In genomic region chr11:75334976-75335375, GRCh38 we compare ENCODE assay signal across 10 cellular contexts. TPM values are rescaled to one million over a fixed set of nuclear protein-coding genes. Genes with fewer than 3 reads are reported as not detected.
DNase-seq lines count a peak whose midpoint lies in the region; ATAC-seq and TF ChIP-seq lines count a peak whose summit lies in the region.
"Had no signal": no experiment of that assay in that cellular context is flagged by ENCODE, and none has a peak within 500 bp of the region (broad histone marks: within the 10 kb centered on the region; RNA-seq: fewer than 3 reads in every experiment).

No MANE protein-coding gene starts in this region.

- H3K9me3 Mint-ChIP-seq in stimulated activated effector memory CD8-positive, alpha-beta T cell treated with anti-CD3 and anti-CD28 coated beads, Interleukin-12 subunit alpha, Interleukin-12 subunit beta, amount 100 ng/mL, for 72 hours = no peaks in the 10 kb centered on the region
- H3K9me3 Mint-ChIP-seq in T-helper 2 cell treated with Interferon-gamma antibody and Interleukin-4, amounts not matched to agents 5 μg/mL and 100 μg/mL, for 36 hours = peaks cover 7% of the 10 kb centered on the region
- H3K9me3 Mint-ChIP-seq: CD4-positive, CD25-positive, alpha-beta regulatory T cell had no signal

- H3K4me3 ChIP-seq in HUES64 (ENCODE audit: low read length) (no peak overlapping the region), astrocyte of the spinal cord (ENCODE audit: low read depth, low read length) (no peak overlapping the region)
- H3K4me3 ChIP-seq: thyroid gland had no signal

- no peaks in the 10 kb centered on the region for H3K36me3 ChIP-seq in HUES64 (ENCODE audit: insufficient read depth, low read length)
- H3K36me3 ChIP-seq: thyroid gland had no signal

- TF ChIP-seq CTCF in astrocyte of the spinal cord (IDR thresholded peaks at IDR 0.05; ENCODE audit: low read depth, low read length) = no peak

- no peaks in the 10 kb centered on the region for H3K27me3 ChIP-seq in HUES64 (ENCODE audit: insufficient read depth, low read length)
- H3K27me3 ChIP-seq: thyroid gland had no signal

- in situ Hi-C loops in astrocyte of the spinal cord (cut with HindIII; ENCODE audit: low sequenced_read_pairs) = no loop called here

- no peaks in the 10 kb centered on the region for H3K9me3 ChIP-seq in HUES64 (ENCODE audit: insufficient read depth, low read depth, low read length)
- H3K9me3 ChIP-seq: thyroid gland had no signal

- H3K4me1 ChIP-seq in HUES64 (ENCODE audit: insufficient read depth, low read length) = peaks cover 34% of the 10 kb centered on the region

- peak overlapping the region; percentile 75 for H3K27ac Mint-ChIP-seq in stimulated activated effector memory CD8-positive, alpha-beta T cell treated with anti-CD3 and anti-CD28 coated beads, Interleukin-12 subunit alpha, Interleukin-12 subunit beta, amount 100 ng/mL, for 72 hours
- H3K27ac Mint-ChIP-seq in T-helper 2 cell treated with Interferon-gamma antibody and Interleukin-4, amounts not matched to agents 5 μg/mL and 100 μg/mL, for 36 hours = no peak overlapping the region

- H3K4me1 Mint-ChIP-seq in stimulated activated effector memory CD8-positive, alpha-beta T cell treated with anti-CD3 and anti-CD28 coated beads, Interleukin-12 subunit alpha, Interleukin-12 subunit beta, amount 100 ng/mL, for 72 hours = peaks cover 47% of the 10 kb centered on the region
- peaks cover 48% of the 10 kb centered on the region for H3K4me1 Mint-ChIP-seq in T-helper 2 cell treated with Interferon-gamma antibody and Interleukin-4, amounts not matched to agents 5 μg/mL and 100 μg/mL, for 36 hours (ENCODE audit: low read depth)

- peak; percentile 29 for DNase-seq in astrocyte of the spinal cord (ENCODE audit: low read depth, low spot score)
- DNase-seq in islet precursor cell = peak; percentile 85
- no peak for DNase-seq in stimulated activated effector memory CD8-positive, alpha-beta T cell treated with anti-CD3 and anti-CD28 coated beads, Interleukin-12 subunit alpha, Interleukin-12 subunit beta, amount 100 ng/mL, for 72 hours (ENCODE audit: low spot score in 2 of 2)
- no peak for DNase-seq in NCI-H2196 (lab: John Stamatoyannopoulos, UW; ENCODE audit: unreplicated experiment)
- no peak for DNase-seq in T-helper 2 cell treated with Interferon-gamma antibody and Interleukin-4, amounts not matched to agents 5 μg/mL and 100 μg/mL, for 36 hours (ENCODE audit: low spot score)
- DNase-seq in activated naive CD4-positive, alpha-beta T cell treated with Interleukin-2 at 50 U/mL for 16 hours = no peak
- DNase-seq: activated effector memory CD4-positive, alpha-beta T cell treated with anti-CD3 and anti-CD28 coated beads, Interleukin-2, amount 50 U/mL, for 16 hours; CD4-positive, CD25-positive, alpha-beta regulatory T cell; thyroid gland had no signal

- no peak for ATAC-seq in stimulated activated effector memory CD8-positive, alpha-beta T cell treated with anti-CD3 and anti-CD28 coated beads, Interleukin-12 subunit alpha, Interleukin-12 subunit beta, amount 100 ng/mL, for 72 hours

- no peak overlapping the region; the same call in 1 of the 2 replicates for H3K9ac ChIP-seq in HUES64 (ENCODE audit: low read depth, low read length)

- H3K36me3 Mint-ChIP-seq in stimulated activated effector memory CD8-positive, alpha-beta T cell treated with anti-CD3 and anti-CD28 coated beads, Interleukin-12 subunit alpha, Interleukin-12 subunit beta, amount 100 ng/mL, for 72 hours = no peaks in the 10 kb centered on the region
- peaks cover 17% of the 10 kb centered on the region for H3K36me3 Mint-ChIP-seq in T-helper 2 cell treated with Interferon-gamma antibody and Interleukin-4, amounts not matched to agents 5 μg/mL and 100 μg/mL, for 36 hours (ENCODE audit: low read depth)

- H3K27me3 Mint-ChIP-seq in T-helper 2 cell treated with Interferon-gamma antibody and Interleukin-4, amounts not matched to agents 5 μg/mL and 100 μg/mL, for 36 hours (ENCODE audit: low read depth) = no peaks in the 10 kb centered on the region
- H3K27me3 Mint-ChIP-seq: CD4-positive, CD25-positive, alpha-beta regulatory T cell had no signal

- H3K4me3 Mint-ChIP-seq in stimulated activated effector memory CD8-positive, alpha-beta T cell treated with anti-CD3 and anti-CD28 coated beads, Interleukin-12 subunit alpha, Interleukin-12 subunit beta, amount 100 ng/mL, for 72 hours = no peak overlapping the region
- no peak overlapping the region for H3K4me3 Mint-ChIP-seq in T-helper 2 cell treated with Interferon-gamma antibody and Interleukin-4, amounts not matched to agents 5 μg/mL and 100 μg/mL, for 36 hours
- H3K4me3 Mint-ChIP-seq: CD4-positive, CD25-positive, alpha-beta regulatory T cell had no signal

- 26% methylated on average over 11 of the region's 11 CpGs for WGBS in HUES64

- H3K27ac ChIP-seq in HUES64 (ENCODE audit: low read depth, low read length) = peak overlapping the region; percentile 71; the same call in 1 of the 2 replicates
- H3K27ac ChIP-seq: thyroid gland had no signal

RNA-seq across cellular contexts. Expression of gene ARRB1, which starts 16.5 kb away (rescaled TPM):
- polyA plus RNA-seq in HUES64 (2013, experiment 1 of 2) = 23.4 TPM
- polyA plus RNA-seq in HUES64 (2013, experiment 2 of 2) = 30.1 TPM

Comparison
In these comparisons a context has a peak if more than half of its experiments do, and no peak if none do; other contexts are left out.
1. DNase-seq: peak in astrocyte of the spinal cord (single experiment) and islet precursor cell (single experiment); none in stimulated activated effector memory CD8-positive, alpha-beta T cell treated with anti-CD3 and anti-CD28 coated beads, Interleukin-12 subunit alpha, Interleukin-12 subunit beta, amount 100 ng/mL, for 72 hours (0 of 2), NCI-H2196 (single experiment), T-helper 2 cell treated with Interferon-gamma antibody and Interleukin-4, amounts not matched to agents 5 μg/mL and 100 μg/mL, for 36 hours (single experiment) and activated naive CD4-positive, alpha-beta T cell treated with Interleukin-2 at 50 U/mL for 16 hours (single experiment).